Comparison of ENCODE assay signal across 1 cellular context in genomic region chr12:6558014-6558760, GRCh38.
TF ChIP-seq lines count a peak whose summit lies in the region.

No MANE protein-coding gene starts in this region.

TF ChIP-seq in IMR-90, 13 proteins besides CTCF, POLR2A, EP300 and RAD21:
- TF ChIP-seq SMC3 (IDR thresholded peaks at IDR 0.05; ENCODE audit: low read depth, low read length): peak; percentile 44; the same call in 1 of the 2 replicates
